Comparison of ENCODE assay signal across 27 cellular contexts in the genomic region with DNA sequence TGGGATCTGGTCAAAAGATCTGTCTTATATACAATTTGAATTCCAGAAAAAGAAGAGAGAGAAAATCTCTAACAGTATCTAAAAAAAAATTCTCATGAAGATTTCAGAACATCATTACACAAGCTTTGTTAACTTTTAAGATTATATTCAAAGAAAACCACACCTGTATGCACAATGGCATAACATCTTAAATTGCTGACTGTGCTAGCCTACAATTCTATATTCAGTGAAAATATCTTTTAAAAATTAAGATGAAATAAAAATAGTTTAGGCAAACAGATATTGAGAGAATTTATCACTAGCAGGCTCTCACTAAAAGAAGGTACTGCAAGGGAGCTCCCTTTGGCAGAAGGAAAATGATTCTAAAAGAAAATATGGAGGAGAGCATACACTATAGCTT.
"Had no signal": no experiment of that assay in that cellular context is flagged by ENCODE, and none has a peak within 500 bp of the region (broad histone marks: within the 10 kb centered on the region; RNA-seq: fewer than 3 reads in every experiment).

No MANE protein-coding gene starts in this region.

- H3K27ac ChIP-seq: stomach, suprapubic skin, testis, thoracic aorta, thyroid gland, tibial artery, tibial nerve, transverse colon, upper lobe of left lung, upper lobe of right lung, uterus, vagina had no signal

- H3K36me3 ChIP-seq: suprapubic skin, thoracic aorta, thyroid gland, tibial artery, upper lobe of left lung, upper lobe of right lung, uterus, vagina had no signal

- ATAC-seq: stimulated activated effector memory CD8-positive, alpha-beta T cell treated with anti-CD3 and anti-CD28 coated beads, Interleukin-12 subunit alpha, Interleukin-12 subunit beta, amount 100 ng/mL, for 72 hours; stimulated activated memory B cell treated with anti-CD40 and anti-IgM and Interleukin-4, amounts not matched to agents 10 μg/mL and 1 μg/mL and 100 μg/mL, for 72 hours; stimulated activated naive B cell treated with anti-CD40 and anti-IgM and Interleukin-4, amounts not matched to agents 10 μg/mL and 1 μg/mL and 100 μg/mL, for 72 hours; stimulated activated naive CD8-positive, alpha-beta T cell treated with anti-CD3 and anti-CD28 coated beads, Interleukin-15, amount 100 ng/mL, for 72 hours; stimulated activated naive CD8-positive, alpha-beta T cell treated with anti-CD3 and anti-CD28 coated beads, Interleukin-15, Interleukin-2, amounts not matched to agents 100 U/mL and 50 U/mL, for 24 hours; upper lobe of right lung had no signal

- DNase-seq: stimulated activated CD4-positive, alpha-beta T cell treated with anti-CD3 and anti-CD28 coated beads, Interleukin-2, amount 100 ng/mL, for 48 hours; stimulated activated CD4-positive, alpha-beta T cell treated with anti-CD3 and anti-CD28 coated beads, Interleukin-4, amount 100 ng/mL, for 1 hour; stimulated activated CD4-positive, alpha-beta T cell treated with anti-CD3 and anti-CD28 coated beads, Interleukin-4, amount 100 ng/mL, for 24 hours; stimulated activated CD4-positive, alpha-beta T cell treated with anti-CD3 and anti-CD28 coated beads, Interleukin-4, amount 100 ng/mL, for 4 hours; stimulated activated CD8-positive, alpha-beta memory T cell treated with anti-CD3 and anti-CD28 coated beads, Interleukin-4, amount 100 ng/mL, for 48 hours; stimulated activated naive B cell treated with anti-CD40 and anti-IgM and Interleukin-4, amounts not matched to agents 10 μg/mL and 1 μg/mL and 100 μg/mL, for 72 hours; stimulated activated naive CD4-positive, alpha-beta T cell; stimulated activated naive CD4-positive, alpha-beta T cell treated with Interleukin-2 at 50 U/mL for 16 hours; stimulated activated naive CD8-positive, alpha-beta T cell treated with anti-CD3 and anti-CD28 coated beads, Interleukin-15, amount 100 ng/mL, for 72 hours; stimulated activated naive CD8-positive, alpha-beta T cell treated with anti-CD3 and anti-CD28 coated beads, Interleukin-15, Interleukin-2, amounts not matched to agents 100 U/mL and 50 U/mL, for 24 hours; stomach; substantia nigra; testis; thyroid gland; tibial artery; transverse colon; trophoblast cell; upper lobe of left lung; upper lobe of right lung; uterus had no signal

- H3K4me1 ChIP-seq: tibial nerve, upper lobe of left lung, upper lobe of right lung, uterus, vagina had no signal

- H3K27me3 ChIP-seq: stomach, suprapubic skin, testis, thyroid gland, tibial artery, tibial nerve, transverse colon, upper lobe of left lung, upper lobe of right lung, uterus, vagina had no signal

- H3K4me3 ChIP-seq: stomach, suprapubic skin, testis, thoracic aorta, thyroid gland, tibial artery, tibial nerve, transverse colon, upper lobe of left lung, upper lobe of right lung, uterus, vagina had no signal

- FAIRE-seq: urothelium cell line had no signal

- H3K9me3 ChIP-seq: stomach, suprapubic skin, testis, thoracic aorta, thyroid gland, tibial artery, tibial nerve, transverse colon, upper lobe of left lung, upper lobe of right lung, uterus, vagina had no signal
